ENCODE assay signal across 1 cellular context in the genomic region with DNA sequence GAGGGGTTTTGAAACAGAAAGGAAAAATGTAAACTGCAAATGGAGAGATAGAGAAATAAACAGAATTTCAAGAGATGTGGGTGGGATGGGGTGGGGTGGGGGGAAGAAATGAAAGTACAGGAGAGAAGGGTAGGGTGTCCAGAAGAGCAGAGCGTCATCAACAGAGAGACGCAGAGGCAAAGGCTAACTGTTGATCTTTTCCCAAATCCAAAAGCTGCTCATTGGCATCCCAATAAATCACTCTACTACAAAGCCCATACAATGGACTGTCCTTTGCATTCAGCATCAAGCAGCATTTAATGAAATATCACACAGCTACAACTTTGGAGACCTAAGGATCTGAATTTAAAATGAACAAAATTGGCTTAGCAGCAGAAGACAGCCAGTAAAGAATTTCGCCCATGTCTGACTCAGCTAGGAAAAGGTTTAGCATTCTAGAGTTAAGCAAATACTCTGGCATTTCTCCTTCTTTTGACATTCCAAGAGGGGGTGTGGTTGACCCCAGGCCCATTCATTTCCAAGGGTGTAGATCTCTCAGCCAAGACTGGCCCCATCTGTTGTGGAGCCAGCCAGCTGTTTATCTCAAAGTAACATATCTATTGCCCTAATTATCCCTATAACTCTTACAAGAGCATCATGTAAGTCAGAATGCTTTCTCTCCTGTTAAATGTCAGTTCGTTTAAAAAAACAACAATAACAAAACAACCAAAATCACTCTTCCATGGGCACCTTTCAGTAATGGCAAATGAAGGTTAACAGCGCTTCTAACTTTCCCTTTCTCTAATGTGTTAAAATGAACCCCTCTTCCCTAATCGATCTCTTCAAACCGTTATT.
TF ChIP-seq lines count a peak whose summit lies in the region.

No MANE protein-coding gene starts in this region.

TF ChIP-seq in H1, 55 proteins besides CTCF, POLR2A, EP300 and RAD21 (continued from another document):
- TF ChIP-seq SIN3A (conservative IDR thresholded peaks at IDR 0.05 in 1 of 2, IDR thresholded peaks at IDR 0.05 in 1 of 2; ENCODE audit: low read depth in 1 of 2, low read length in 2 of 2) (peak; percentile 70 to 74; a peak in 3 of 4 replicates), RBBP5 (IDR thresholded peaks at IDR 0.05; ENCODE audit: borderline replicate concordance, low read depth, low read length) (no peak), ASH2L (IDR thresholded peaks at IDR 0.05; ENCODE audit: low read length) (no peak)
